In the genomic region with DNA sequence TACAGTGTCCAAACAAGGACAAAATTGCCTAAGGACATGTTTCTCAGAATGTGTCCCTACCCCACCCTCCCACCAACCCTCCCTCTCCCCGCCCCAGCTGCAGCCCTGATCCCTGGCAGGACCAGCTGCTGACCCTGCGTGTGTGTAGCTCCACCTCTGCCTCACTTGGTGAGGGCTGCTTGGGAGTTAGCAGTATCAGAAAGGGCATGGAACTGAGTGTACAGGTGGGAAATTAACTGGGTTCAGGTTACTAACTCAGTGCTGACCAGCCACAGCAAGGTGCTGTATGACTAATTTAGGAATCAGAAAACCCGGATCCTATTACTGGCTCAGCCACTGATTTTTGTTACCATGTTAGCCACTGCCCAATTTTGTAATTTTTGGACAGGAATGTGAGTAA, we compare ENCODE assay signal across 30 cellular contexts. TPM values are rescaled to one million over a fixed set of nuclear protein-coding genes. Genes with fewer than 3 reads are reported as not detected.
DNase-seq lines count a peak whose midpoint lies in the region; ATAC-seq and TF ChIP-seq lines count a peak whose summit lies in the region.
"Had no signal": no experiment of that assay in that cellular context is flagged by ENCODE, and none has a peak within 500 bp of the region (broad histone marks: within the 10 kb centered on the region; RNA-seq: fewer than 3 reads in every experiment).

No MANE protein-coding gene starts in this region.

- BruUV-seq in mammary epithelial cell (replicated peaks; lab: Mats Ljungman, UMichigan): no TSS peak

- DNase-seq in NCI-H82 (lab: John Stamatoyannopoulos, UW) (peak; percentile 6), NCI-H82 treated with DMSO at 0.1 percent for 48 hours (lab: John Stamatoyannopoulos, UW; ENCODE audit: unreplicated experiment) (no peak), mammary epithelial cell (peak; percentile 14), kidney tubule cell (ENCODE audit: low spot score) (peak; percentile 57), Right ventricle myocardium superior (no peak)
- DNase-seq: CD4-positive, CD25-positive, alpha-beta regulatory T cell; DMS79; EL; GDM1; GOT3; HFFc6; KG1; MM.1S; NCI-H2029; NCI-H2227 treated with DMSO at 0.1 percent for 48 hours; NCI-H526 treated with DMSO at 0.1 percent for 48 hours; NK-92 treated with Interleukin-12 subunit alpha and Interleukin-12 subunit beta, amount 100 ng/mL, for 24 hours; SIG-M5; SK-N-SH; SW 1271 had no signal

- no peaks in the 10 kb centered on the region for H4K20me1 ChIP-seq in mammary epithelial cell (ENCODE audit: insufficient read depth, low read length)
- H4K20me1 ChIP-seq: BLaER1 had no signal

- no peaks in the 10 kb centered on the region for H3K79me2 ChIP-seq in mammary epithelial cell (ENCODE audit: insufficient read depth, low read length)

- no peak overlapping the region for H3K4me2 ChIP-seq in mammary epithelial cell (ENCODE audit: insufficient read depth, low read depth, low read length)
- H3K4me2 ChIP-seq: BLaER1, SK-N-SH had no signal

- no peaks in the 10 kb centered on the region for H3K4me1 ChIP-seq in mammary epithelial cell (ENCODE audit: insufficient read depth, low read length)
- H3K4me1 ChIP-seq: HAP-1 had no signal

- H3K36me3 ChIP-seq in mammary epithelial cell (ENCODE audit: insufficient read depth, low read length): no peaks in the 10 kb centered on the region
- H3K36me3 ChIP-seq: BLaER1, HAP-1 had no signal

- no peak overlapping the region for H3K4me3 ChIP-seq in mammary epithelial cell (replicated peaks in 1 of 3; ENCODE audit: insufficient read depth in 1 of 3, low read depth in 2 of 3, low read length in 3 of 3)
- H3K4me3 ChIP-seq: BLaER1, HAP-1 had no signal

- dilution Hi-C loops in mammary epithelial cell (cut with HindIII; ENCODE audit: low sequenced_read_pairs): no loop called here

- H3K27ac ChIP-seq in mammary epithelial cell (ENCODE audit: insufficient read depth, low read depth, low read length): no peak overlapping the region
- H3K27ac ChIP-seq: BLaER1, RWPE1 had no signal

- no peak overlapping the region for H3K9ac ChIP-seq in mammary epithelial cell (ENCODE audit: insufficient read depth, low read length)
- H3K9ac ChIP-seq: BLaER1, SK-N-SH had no signal

- CTCF ChIA-PET in mammary epithelial cell (lab: Charles Lee; ENCODE audit: low non-redundant PET): no interaction called here

- in situ Hi-C loops in mammary epithelial cell (cut with MboI; ENCODE audit: low sequenced_read_pairs in 2 of 2): no loop called here

- no peaks in the 10 kb centered on the region for H3K27me3 ChIP-seq in mammary epithelial cell (ENCODE audit: insufficient read depth, low read length)
- H3K27me3 ChIP-seq: BLaER1 had no signal

- 0 out of 2 replicates have a peak, but pooled peaks have one; percentile 12 for TF ChIP-seq RAD21 in Ishikawa (IDR thresholded peaks at IDR 0.05; ENCODE audit: low read depth)

- TF ChIP-seq CTCF in mammary epithelial cell (conservative IDR thresholded peaks at IDR 0.05 in 1 of 2, IDR thresholded peaks at IDR 0.05 in 1 of 2; ENCODE audit: extremely low read depth in 1 of 2, insufficient read depth in 1 of 2, low read depth in 1 of 2, low read length in 2 of 2): no peak

- H2AFZ ChIP-seq in mammary epithelial cell (ENCODE audit: low read depth, low read length): no peak overlapping the region

- intact Hi-C loops in mammary epithelial cell (cut with micrococcal nuclease): no loop called here
- intact Hi-C loops in Right ventricle myocardium superior (cut with DNase I): no loop called here

- no peak for ATAC-seq in HG03045 (IDR thresholded peaks at IDR 0.05; ENCODE audit: unreplicated experiment)
- no peak for ATAC-seq in Right ventricle myocardium superior (ENCODE audit: poor library complexity)
- ATAC-seq in HG02970 (IDR thresholded peaks at IDR 0.05; ENCODE audit: low FRiP score, unreplicated experiment): no peak
- ATAC-seq: Panc1 had no signal

- no peaks in the 10 kb centered on the region for H3K9me3 ChIP-seq in mammary epithelial cell (replicated peaks; ENCODE audit: insufficient read depth, low read length)
- H3K9me3 ChIP-seq: BLaER1, SK-N-SH had no signal

- TF ChIP-seq EP300 in Ishikawa (IDR thresholded peaks at IDR 0.05; ENCODE audit: borderline replicate concordance): peak; percentile 23; the same call in 1 of the 2 replicates

- 65% methylated on average over 3 of the region's 3 CpGs for WGBS in mammary epithelial cell (ENCODE audit: low coverage, missing lambda C conversion rate)

TF ChIP-seq in Ishikawa, 13 proteins besides CTCF, POLR2A, EP300 and RAD21:
- TF ChIP-seq CREB1 (IDR thresholded peaks at IDR 0.05; ENCODE audit: low read depth) (no peak), CEBPB (IDR thresholded peaks at IDR 0.05) (no peak)
- TF ChIP-seq, protein P1, sequence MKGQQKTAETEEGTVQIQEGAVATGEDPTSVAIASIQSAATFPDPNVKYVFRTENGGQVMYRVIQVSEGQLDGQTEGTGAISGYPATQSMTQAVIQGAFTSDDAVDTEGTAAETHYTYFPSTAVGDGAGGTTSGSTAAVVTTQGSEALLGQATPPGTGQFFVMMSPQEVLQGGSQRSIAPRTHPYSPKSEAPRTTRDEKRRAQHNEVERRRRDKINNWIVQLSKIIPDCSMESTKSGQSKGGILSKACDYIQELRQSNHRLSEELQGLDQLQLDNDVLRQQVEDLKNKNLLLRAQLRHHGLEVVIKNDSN (IDR thresholded peaks at IDR 0.05): no peak
TF ChIP-seq in Ishikawa: peak in this region for 0.

RNA-seq across cellular contexts. Expression of a gene that starts 11.3 kb away (rescaled TPM):
- total RNA-seq in mammary epithelial cell (not detected), Right ventricle myocardium superior (0.22 TPM)
- not detected for polyA plus RNA-seq in mammary epithelial cell
- not detected for polyA minus RNA-seq in mammary epithelial cell
- total RNA-seq: HT-29, NCI-H460 had no signal
- polyA plus RNA-seq: AG04450 had no signal

Comparison
In these comparisons a context has a peak if more than half of its experiments do, and no peak if none do; other contexts are left out.
1. DNase-seq: peak in NCI-H82 (single experiment), mammary epithelial cell (single experiment) and kidney tubule cell (single experiment); none in NCI-H82 treated with DMSO at 0.1 percent for 48 hours (single experiment) and Right ventricle myocardium superior (single experiment).